In the genomic region with DNA sequence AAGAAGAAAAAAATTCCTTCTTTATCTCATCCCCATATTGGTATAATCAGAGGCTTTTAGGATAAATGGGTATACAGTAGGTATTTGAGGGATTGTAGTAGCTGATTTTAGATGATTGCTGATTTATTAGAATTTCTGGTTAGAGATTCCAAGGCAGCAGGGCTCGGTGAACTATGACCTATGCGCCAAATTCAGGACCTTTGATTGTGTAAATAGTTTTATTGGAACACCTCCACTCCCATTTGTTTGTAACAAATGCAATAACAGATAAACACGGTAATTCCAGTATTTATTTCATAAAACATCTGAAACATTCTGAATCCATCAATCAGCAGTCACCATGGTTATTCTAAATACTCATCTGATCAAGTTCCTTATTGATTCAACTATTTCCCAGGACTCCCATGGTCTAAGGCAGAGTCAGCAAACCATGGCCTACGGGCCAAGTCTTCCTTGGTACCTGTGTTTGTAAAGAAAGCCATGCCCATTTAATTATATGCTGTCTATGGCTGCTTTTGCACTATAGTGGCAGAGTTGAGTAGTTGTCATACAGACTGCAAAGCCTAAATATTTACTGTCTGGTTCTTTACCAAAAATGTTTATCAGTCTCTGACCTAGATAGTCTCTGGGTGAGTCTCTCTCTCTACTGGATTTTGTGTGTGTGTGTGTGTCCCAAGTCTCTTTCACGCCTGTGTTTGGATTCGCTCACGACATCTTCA, we compare ENCODE assay signal across 15 cellular contexts. TPM values are rescaled to one million over a fixed set of nuclear protein-coding genes. Genes with fewer than 3 reads are reported as not detected.
DNase-seq lines count a peak whose midpoint lies in the region; ATAC-seq and TF ChIP-seq lines count a peak whose summit lies in the region.
"Had no signal": no experiment of that assay in that cellular context is flagged by ENCODE, and none has a peak within 500 bp of the region (broad histone marks: within the 10 kb centered on the region; RNA-seq: fewer than 3 reads in every experiment).

No MANE protein-coding gene starts in this region.

- peak overlapping the region; percentile 25 for H3K9ac ChIP-seq in neural cell (ENCODE audit: low read length)

- ATAC-seq in activated naive CD8-positive, alpha-beta T cell treated with anti-CD3 and anti-CD28 coated beads, Interleukin-2, amount 10 ng/mL, durations not matched to agents 7 days and 5 days (ENCODE audit: low read depth) = no peak

- H4K20me1 ChIP-seq in neural cell (ENCODE audit: insufficient read depth) = no peaks in the 10 kb centered on the region

- no peaks in the 10 kb centered on the region for H3K9me3 Mint-ChIP-seq in activated T-cell treated with anti-CD3 and anti-CD28 coated beads, Interleukin-2, amount 50 U/mL, for 24 hours
- H3K9me3 Mint-ChIP-seq in IgD-negative memory B cell = no peaks in the 10 kb centered on the region
- no peaks in the 10 kb centered on the region for H3K9me3 Mint-ChIP-seq in activated naive CD8-positive, alpha-beta T cell treated with anti-CD3 and anti-CD28 coated beads, Interleukin-2, amount 10 ng/mL, durations not matched to agents 7 days and 5 days
- H3K9me3 Mint-ChIP-seq: endodermal cell had no signal

- peak overlapping the region; percentile 56 for H3K27ac Mint-ChIP-seq in activated T-cell treated with anti-CD3 and anti-CD28 coated beads, Interleukin-2, amount 50 U/mL, for 24 hours
- H3K27ac Mint-ChIP-seq in IgD-negative memory B cell = peak overlapping the region; percentile 94 to 99 (median 95)
- peak overlapping the region; percentile 81 for H3K27ac Mint-ChIP-seq in activated naive CD8-positive, alpha-beta T cell treated with anti-CD3 and anti-CD28 coated beads, Interleukin-2, amount 10 ng/mL, durations not matched to agents 7 days and 5 days
- H3K27ac Mint-ChIP-seq: endodermal cell had no signal

- DNase-seq in activated T-cell treated with anti-CD3 and anti-CD28 coated beads, Interleukin-2, amount 50 U/mL, for 24 hours = no peak
- DNase-seq in activated T-cell treated with anti-CD3 and anti-CD28 coated beads, Interleukin-2, amount 50 U/mL, for 48 hours = no peak
- no peak for DNase-seq in activated naive CD8-positive, alpha-beta T cell treated with anti-CD3 and anti-CD28 coated beads, Interleukin-2, amount 10 ng/mL, durations not matched to agents 7 days and 5 days
- no peak for DNase-seq in stimulated activated naive CD4-positive, alpha-beta T cell treated with Interleukin-2 at 50 U/mL for 16 hours (lab: John Stamatoyannopoulos, UW)
- DNase-seq in HT-29 (ENCODE audit: low spot score) (no peak), COLO829 (ENCODE audit: low spot score) (no peak)
- DNase-seq: brain microvascular endothelial cell, endodermal cell, NCI-H1105, NCI-H2227 treated with DMSO at 0.1 percent for 48 hours, OCI-M1, SW 1271 had no signal

- H3K36me3 Mint-ChIP-seq in activated T-cell treated with anti-CD3 and anti-CD28 coated beads, Interleukin-2, amount 50 U/mL, for 24 hours (ENCODE audit: low read depth) = peaks cover 45% of the 10 kb centered on the region
- peaks cover 13% of the 10 kb centered on the region for H3K36me3 Mint-ChIP-seq in IgD-negative memory B cell
- peaks cover 18% of the 10 kb centered on the region for H3K36me3 Mint-ChIP-seq in activated naive CD8-positive, alpha-beta T cell treated with anti-CD3 and anti-CD28 coated beads, Interleukin-2, amount 10 ng/mL, durations not matched to agents 7 days and 5 days

- no peak for TF ChIP-seq EP300 in neural cell (conservative IDR thresholded peaks at IDR 0.05; ENCODE audit: poor library complexity, severe bottlenecking)

- no peaks in the 10 kb centered on the region for H3F3A ChIP-seq in neural cell (ENCODE audit: insufficient read depth, low read length, poor library complexity, severe bottlenecking)

- H3K9me2 ChIP-seq in neural cell (ENCODE audit: insufficient read depth, low read length) = no peaks in the 10 kb centered on the region

- peak overlapping the region; percentile 49 for H3K27ac ChIP-seq in neural cell (ENCODE audit: low read length)
- H3K27ac ChIP-seq: brain microvascular endothelial cell had no signal

- POLR2A ChIA-PET in activated naive CD8-positive, alpha-beta T cell treated with anti-CD3 and anti-CD28 coated beads, Interleukin-2, amount 10 ng/mL, durations not matched to agents 7 days and 5 days (lab: Charles Lee) = interaction anchor here (1.0 to 2.0 kb wide), 2 partner anchors 29 to 32 kb away, joined by 7 read pairs; no protein-coding TSS in a partner anchor

- H3K4me2 ChIP-seq in neural cell (ENCODE audit: low read length) = no peak overlapping the region

- no peak overlapping the region for H3K4me3 ChIP-seq in neural cell (ENCODE audit: low read length)
- H3K4me3 ChIP-seq: skin epidermis had no signal

- no peak for TF ChIP-seq CTCF in neural cell (IDR thresholded peaks at IDR 0.05; ENCODE audit: poor library complexity, severe bottlenecking)

- peaks cover 95% of the 10 kb centered on the region for H3K4me1 Mint-ChIP-seq in activated T-cell treated with anti-CD3 and anti-CD28 coated beads, Interleukin-2, amount 50 U/mL, for 24 hours (ENCODE audit: low read depth)
- H3K4me1 Mint-ChIP-seq in IgD-negative memory B cell = peaks cover 57 to 74% (median 71%) of the 10 kb centered on the region in 3 donors
- peaks cover 74% of the 10 kb centered on the region for H3K4me1 Mint-ChIP-seq in activated naive CD8-positive, alpha-beta T cell treated with anti-CD3 and anti-CD28 coated beads, Interleukin-2, amount 10 ng/mL, durations not matched to agents 7 days and 5 days

- no peak for TF ChIP-seq RAD21 in neural cell (conservative IDR thresholded peaks at IDR 0.05)

- no peaks in the 10 kb centered on the region for H3K36me3 ChIP-seq in neural cell (ENCODE audit: insufficient read depth, low read length)
- H3K36me3 ChIP-seq: brain microvascular endothelial cell had no signal

- no peaks in the 10 kb centered on the region for H3K27me3 ChIP-seq in neural cell (ENCODE audit: insufficient read depth, low read depth, low read length)
- H3K27me3 ChIP-seq: brain microvascular endothelial cell had no signal

- no peaks in the 10 kb centered on the region for H3K9me3 ChIP-seq in neural cell (ENCODE audit: low read length)

- H2AFZ ChIP-seq in neural cell (ENCODE audit: low read depth, low read length) = no peak overlapping the region

- H3K79me2 ChIP-seq in neural cell (replicated peaks; ENCODE audit: insufficient read depth, low read length) = no peaks in the 10 kb centered on the region

- H3K27me3 Mint-ChIP-seq in activated T-cell treated with anti-CD3 and anti-CD28 coated beads, Interleukin-2, amount 50 U/mL, for 24 hours = no peaks in the 10 kb centered on the region
- H3K27me3 Mint-ChIP-seq in IgD-negative memory B cell = peaks cover 5% of the 10 kb centered on the region
- no peaks in the 10 kb centered on the region for H3K27me3 Mint-ChIP-seq in activated naive CD8-positive, alpha-beta T cell treated with anti-CD3 and anti-CD28 coated beads, Interleukin-2, amount 10 ng/mL, durations not matched to agents 7 days and 5 days

- H3K4me3 Mint-ChIP-seq in activated T-cell treated with anti-CD3 and anti-CD28 coated beads, Interleukin-2, amount 50 U/mL, for 24 hours = peak overlapping the region; percentile 21
- peak overlapping the region; percentile 58 to 97 (median 88) for H3K4me3 Mint-ChIP-seq in IgD-negative memory B cell
- H3K4me3 Mint-ChIP-seq in activated naive CD8-positive, alpha-beta T cell treated with anti-CD3 and anti-CD28 coated beads, Interleukin-2, amount 10 ng/mL, durations not matched to agents 7 days and 5 days = peak overlapping the region; percentile 75
- H3K4me3 Mint-ChIP-seq: endodermal cell had no signal

TF ChIP-seq in neural cell, 6 proteins besides CTCF, POLR2A, EP300 and RAD21:
- TF ChIP-seq POLR2AphosphoS5 (IDR thresholded peaks at IDR 0.05) = no peak
- TF ChIP-seq TAF1 (IDR thresholded peaks at IDR 0.05; ENCODE audit: low read depth) = no peak
- TF ChIP-seq SMC3 (conservative IDR thresholded peaks at IDR 0.05; ENCODE audit: poor library complexity) = no peak
- no peak for TF ChIP-seq REST (IDR thresholded peaks at IDR 0.05; ENCODE audit: borderline replicate concordance)
- TF ChIP-seq EZH2 (IDR thresholded peaks at IDR 0.05; ENCODE audit: borderline replicate concordance, insufficient read depth, low read length, poor library complexity, severe bottlenecking) = no peak
- TF ChIP-seq MXI1 (conservative IDR thresholded peaks at IDR 0.05; ENCODE audit: poor library complexity, severe bottlenecking) = no peak

RNA-seq across cellular contexts. Expression of gene MGAT5, which starts 4.3 kb away (rescaled TPM):
- polyA plus RNA-seq in IgD-negative memory B cell (14.0 TPM), neural cell (40.9 and 42.1 TPM in 2 replicates)
- total RNA-seq in activated naive CD8-positive, alpha-beta T cell treated with anti-CD3 and anti-CD28 coated beads, Interleukin-2, amount 10 ng/mL, durations not matched to agents 7 days and 5 days = 10 to 100 TPM; 66.3 to 70.9 TPM
- 124 and 128 TPM in 2 replicates for polyA minus RNA-seq in neural cell
- total RNA-seq in HT-29 (2014; rRNA removed; shearing (Covaris generic)) = 46.9 and 55.9 TPM in 2 replicates

Comparison
In these comparisons a context has a peak if more than half of its experiments do, and no peak if none do; other contexts are left out.
1. H3K4me3 Mint-ChIP-seq: peak in every context shown above with its lines; median percentile 88 in IgD-negative memory B cell; 75 in activated naive CD8-positive, alpha-beta T cell treated with anti-CD3 and anti-CD28 coated beads, Interleukin-2, amount 10 ng/mL, durations not matched to agents 7 days and 5 days; 21 in activated T-cell treated with anti-CD3 and anti-CD28 coated beads, Interleukin-2, amount 50 U/mL, for 24 hours.